ENCODE assay signal across 1 cellular context in the genomic region with DNA sequence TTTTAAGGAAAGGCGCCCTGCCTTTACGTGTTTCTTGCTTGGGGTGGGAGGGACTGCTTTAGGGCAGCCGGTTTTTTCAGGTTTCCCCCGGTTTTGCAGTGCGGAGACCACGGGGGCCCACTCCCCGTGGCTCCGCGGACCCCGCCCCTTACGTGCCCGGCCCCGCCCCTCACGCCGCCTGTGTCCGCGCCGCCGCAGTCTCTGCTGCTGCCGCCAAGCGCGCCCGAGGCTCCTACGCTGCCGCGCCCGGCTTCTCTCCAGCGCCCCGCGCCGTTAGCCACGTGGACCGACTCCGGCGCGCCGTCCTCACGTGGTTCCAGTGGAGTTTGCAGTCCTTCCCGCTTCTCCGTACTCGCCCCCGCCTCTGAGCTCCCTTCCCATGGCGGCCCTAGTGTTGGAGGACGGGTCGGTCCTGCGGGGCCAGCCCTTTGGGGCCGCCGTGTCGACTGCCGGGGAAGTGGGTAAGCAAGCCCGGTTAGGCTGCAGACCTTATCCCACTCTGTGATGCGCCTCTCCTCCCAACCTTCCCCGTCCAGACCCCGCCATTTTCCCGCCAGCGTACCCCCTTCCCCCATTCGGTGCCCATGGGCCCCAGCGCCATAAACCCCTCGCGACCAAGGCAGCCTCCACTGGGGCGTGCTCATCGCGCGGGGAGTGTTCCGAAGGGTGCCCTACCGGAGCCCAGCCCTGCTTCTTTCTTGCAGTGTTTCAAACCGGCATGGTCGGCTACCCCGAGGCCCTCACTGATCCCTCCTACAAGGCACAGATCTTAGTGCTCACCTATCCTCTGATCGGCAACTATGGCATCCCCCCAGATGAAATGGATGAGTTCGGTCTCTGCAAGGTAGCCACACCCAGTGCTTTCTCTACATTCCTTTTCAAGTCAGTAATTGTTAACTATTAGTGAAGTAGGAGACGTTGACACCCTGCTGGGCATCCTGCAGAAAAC.
TF ChIP-seq lines count a peak whose summit lies in the region.

Gene CAD, plus strand, starts transcription at position 197 of the 949 bp plus-strand sequence. Its CDS starts 183 bp downstream, at position 380.

TF ChIP-seq in K562, 482 proteins besides CTCF, POLR2A, EP300 and RAD21 (continued from another document and continues in another):
- TF ChIP-seq, protein P1, sequence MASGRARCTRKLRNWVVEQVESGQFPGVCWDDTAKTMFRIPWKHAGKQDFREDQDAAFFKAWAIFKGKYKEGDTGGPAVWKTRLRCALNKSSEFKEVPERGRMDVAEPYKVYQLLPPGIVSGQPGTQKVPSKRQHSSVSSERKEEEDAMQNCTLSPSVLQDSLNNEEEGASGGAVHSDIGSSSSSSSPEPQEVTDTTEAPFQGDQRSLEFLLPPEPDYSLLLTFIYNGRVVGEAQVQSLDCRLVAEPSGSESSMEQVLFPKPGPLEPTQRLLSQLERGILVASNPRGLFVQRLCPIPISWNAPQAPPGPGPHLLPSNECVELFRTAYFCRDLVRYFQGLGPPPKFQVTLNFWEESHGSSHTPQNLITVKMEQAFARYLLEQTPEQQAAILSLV (tag; IDR thresholded peaks at IDR 0.05): no peak
- peak; percentile 83 for TF ChIP-seq RB1 (IDR thresholded peaks at IDR 0.05; ENCODE audit: low read depth)
- no peak for TF ChIP-seq RERE (CRISPR knock-in tag; IDR thresholded peaks at IDR 0.05; ENCODE audit: borderline replicate concordance)
- no peak; the same call in 1 of the 2 replicates for TF ChIP-seq ERF (CRISPR knock-in tag; IDR thresholded peaks at IDR 0.05)
- TF ChIP-seq TRIM25 (IDR thresholded peaks at IDR 0.05; ENCODE audit: borderline replicate concordance): peak; percentile 65; the same call in 1 of the 2 replicates
- TF ChIP-seq ZNF197 (CRISPR knock-in tag; IDR thresholded peaks at IDR 0.05; ENCODE audit: low read depth): no peak
- no peak; the same call in 1 of the 2 replicates for TF ChIP-seq XRCC5 (IDR thresholded peaks at IDR 0.05; ENCODE audit: low read depth, low read length)
- TF ChIP-seq HEY1 (CRISPR knock-in tag; IDR thresholded peaks at IDR 0.05; ENCODE audit: borderline replicate concordance): no peak
- TF ChIP-seq, protein P2, sequence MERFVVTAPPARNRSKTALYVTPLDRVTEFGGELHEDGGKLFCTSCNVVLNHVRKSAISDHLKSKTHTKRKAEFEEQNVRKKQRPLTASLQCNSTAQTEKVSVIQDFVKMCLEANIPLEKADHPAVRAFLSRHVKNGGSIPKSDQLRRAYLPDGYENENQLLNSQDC (CRISPR knock-in tag; IDR thresholded peaks at IDR 0.05): no peak
- TF ChIP-seq C11orf30 (IDR thresholded peaks at IDR 0.05; ENCODE audit: low read depth): peak; percentile 16; the same call in 1 of the 2 replicates
- TF ChIP-seq, protein P3, sequence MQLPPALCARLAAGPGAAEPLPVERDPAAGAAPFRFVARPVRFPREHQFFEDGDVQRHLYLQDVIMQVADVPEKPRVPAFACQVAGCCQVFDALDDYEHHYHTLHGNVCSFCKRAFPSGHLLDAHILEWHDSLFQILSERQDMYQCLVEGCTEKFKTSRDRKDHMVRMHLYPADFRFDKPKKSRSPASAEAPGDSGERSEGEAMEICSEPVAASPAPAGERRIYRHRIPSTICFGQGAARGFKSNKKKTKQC (CRISPR knock-in tag; IDR thresholded peaks at IDR 0.05): peak; percentile 80
- peak; percentile 89; the same call in 1 of the 2 replicates for TF ChIP-seq ZNF282 (CRISPR knock-in tag; IDR thresholded peaks at IDR 0.05)
- no peak for TF ChIP-seq ARID2 (IDR thresholded peaks at IDR 0.05)
- no peak for TF ChIP-seq SMAD1 (IDR thresholded peaks at IDR 0.05; ENCODE audit: low read depth, low read length, partially characterized antibody)
- no peak for TF ChIP-seq ZMIZ1 (IDR thresholded peaks at IDR 0.05; ENCODE audit: low read depth in 2 of 2, low read length in 2 of 2)
- TF ChIP-seq TGIF2 (CRISPR knock-in tag; IDR thresholded peaks at IDR 0.05): no peak
- no peak for TF ChIP-seq GATAD2B (IDR thresholded peaks at IDR 0.05; ENCODE audit: borderline replicate concordance)
- no peak for TF ChIP-seq NFE2L1 (tag; IDR thresholded peaks at IDR 0.05; ENCODE audit: borderline replicate concordance, low read depth)
- peak in 1 of 2 experiments; percentile 38; a peak in 1 of 3 replicates for TF ChIP-seq CBX3 (IDR thresholded peaks at IDR 0.05; ENCODE audit: borderline replicate concordance in 1 of 2, low read length in 2 of 2)
- TF ChIP-seq TEAD1 (CRISPR knock-in tag; IDR thresholded peaks at IDR 0.05): peak in 1 of 2 experiments; percentile 74; a peak in 1 of 4 replicates
- TF ChIP-seq ZFP36 (IDR thresholded peaks at IDR 0.05; ENCODE audit: low read depth, low read length, partially characterized antibody): no peak
- TF ChIP-seq RCOR1 (IDR thresholded peaks at IDR 0.05; ENCODE audit: borderline replicate concordance in 1 of 2, low read depth in 2 of 2, low read length in 2 of 2): 0 out of 4 replicates have a peak, but pooled peaks of 1 of the 2 experiments have one; percentile 22
- peak; percentile 55; the same call in 1 of the 2 replicates for TF ChIP-seq RBM14 (IDR thresholded peaks at IDR 0.05; ENCODE audit: borderline replicate concordance, insufficient read depth, low read depth, low read length)
- peak; percentile 75; the same call in 1 of the 2 replicates for TF ChIP-seq BRD4 (IDR thresholded peaks at IDR 0.05)
- no peak for TF ChIP-seq SAFB2 (IDR thresholded peaks at IDR 0.05; ENCODE audit: borderline replicate concordance, low read depth, low read length, severe bottlenecking)
- no peak for TF ChIP-seq PHF21A (IDR thresholded peaks at IDR 0.05; ENCODE audit: borderline replicate concordance, low read depth)
- no peak for TF ChIP-seq MYBL2 (IDR thresholded peaks at IDR 0.05; ENCODE audit: low read depth)
- TF ChIP-seq MYBL2 (CRISPR knock-in tag; IDR thresholded peaks at IDR 0.05; ENCODE audit: borderline replicate concordance): no peak
- TF ChIP-seq TRIM28 (IDR thresholded peaks at IDR 0.05): no peak
- TF ChIP-seq IRF2 (CRISPR knock-in tag; IDR thresholded peaks at IDR 0.05): no peak
- TF ChIP-seq PATZ1 (CRISPR knock-in tag; IDR thresholded peaks at IDR 0.05; ENCODE audit: borderline replicate concordance): no peak
- TF ChIP-seq ETV6 (IDR thresholded peaks at IDR 0.05; ENCODE audit: borderline replicate concordance in 1 of 2, low read depth in 2 of 2, low read length in 1 of 2): no peak
- TF ChIP-seq ETV6 (CRISPR knock-in tag; IDR thresholded peaks at IDR 0.05; ENCODE audit: borderline replicate concordance): no peak
- TF ChIP-seq ZNF699 (CRISPR knock-in tag; IDR thresholded peaks at IDR 0.05; ENCODE audit: insufficient replicate concordance): no peak
- TF ChIP-seq ZFX (CRISPR knock-in tag; IDR thresholded peaks at IDR 0.05): no peak; the same call in 1 of the 2 replicates
- TF ChIP-seq GATAD2A (IDR thresholded peaks at IDR 0.05): no peak
- no peak for TF ChIP-seq ZNF444 (CRISPR knock-in tag; IDR thresholded peaks at IDR 0.05)
- TF ChIP-seq SETDB1 (IDR thresholded peaks at IDR 0.05; ENCODE audit: low read length): no peak
- TF ChIP-seq ZNF263 (CRISPR knock-in tag; IDR thresholded peaks at IDR 0.05; ENCODE audit: borderline replicate concordance): no peak
- TF ChIP-seq, protein P4, sequence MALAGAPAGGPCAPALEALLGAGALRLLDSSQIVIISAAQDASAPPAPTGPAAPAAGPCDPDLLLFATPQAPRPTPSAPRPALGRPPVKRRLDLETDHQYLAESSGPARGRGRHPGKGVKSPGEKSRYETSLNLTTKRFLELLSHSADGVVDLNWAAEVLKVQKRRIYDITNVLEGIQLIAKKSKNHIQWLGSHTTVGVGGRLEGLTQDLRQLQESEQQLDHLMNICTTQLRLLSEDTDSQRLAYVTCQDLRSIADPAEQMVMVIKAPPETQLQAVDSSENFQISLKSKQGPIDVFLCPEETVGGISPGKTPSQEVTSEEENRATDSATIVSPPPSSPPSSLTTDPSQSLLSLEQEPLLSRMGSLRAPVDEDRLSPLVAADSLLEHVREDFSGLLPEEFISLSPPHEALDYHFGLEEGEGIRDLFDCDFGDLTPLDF (CRISPR knock-in tag; IDR thresholded peaks at IDR 0.05): no peak
